ENCODE assay signal across 1 cellular context in the genomic region with DNA sequence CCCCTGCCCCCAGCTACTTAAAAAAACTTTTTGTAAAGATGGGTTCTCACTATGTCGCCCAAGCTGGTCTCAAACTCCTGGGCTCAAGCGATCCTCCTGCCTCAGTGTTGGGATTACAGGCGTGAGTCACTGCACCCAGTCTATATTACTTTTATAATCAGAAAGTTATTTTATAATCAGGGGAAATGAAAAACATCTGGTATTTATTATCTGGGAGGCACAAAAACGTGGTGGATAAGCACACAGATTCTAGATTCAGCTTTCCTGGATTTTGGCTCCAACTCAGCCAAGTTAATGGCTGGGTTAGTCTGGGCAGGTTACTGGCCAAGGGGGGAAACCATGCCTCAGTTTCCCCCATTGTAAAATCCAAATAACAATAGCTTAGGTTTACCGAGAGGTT.
TF ChIP-seq lines count a peak whose summit lies in the region.

No MANE protein-coding gene starts in this region.

TF ChIP-seq in WTC11, 78 proteins besides CTCF, POLR2A, EP300 and RAD21 (continued from another document):
- TF ChIP-seq, protein P1, sequence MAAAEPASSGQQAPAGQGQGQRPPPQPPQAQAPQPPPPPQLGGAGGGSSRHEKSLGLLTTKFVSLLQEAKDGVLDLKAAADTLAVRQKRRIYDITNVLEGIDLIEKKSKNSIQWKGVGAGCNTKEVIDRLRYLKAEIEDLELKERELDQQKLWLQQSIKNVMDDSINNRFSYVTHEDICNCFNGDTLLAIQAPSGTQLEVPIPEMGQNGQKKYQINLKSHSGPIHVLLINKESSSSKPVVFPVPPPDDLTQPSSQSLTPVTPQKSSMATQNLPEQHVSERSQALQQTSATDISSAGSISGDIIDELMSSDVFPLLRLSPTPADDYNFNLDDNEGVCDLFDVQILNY (CRISPR knock-in tag; IDR thresholded peaks at IDR 0.05) = no peak
- no peak for TF ChIP-seq ZNF219 (CRISPR knock-in tag; IDR thresholded peaks at IDR 0.05; ENCODE audit: borderline replicate concordance)
- no peak for TF ChIP-seq RORB (CRISPR knock-in tag; IDR thresholded peaks at IDR 0.05)
- TF ChIP-seq, protein P2, sequence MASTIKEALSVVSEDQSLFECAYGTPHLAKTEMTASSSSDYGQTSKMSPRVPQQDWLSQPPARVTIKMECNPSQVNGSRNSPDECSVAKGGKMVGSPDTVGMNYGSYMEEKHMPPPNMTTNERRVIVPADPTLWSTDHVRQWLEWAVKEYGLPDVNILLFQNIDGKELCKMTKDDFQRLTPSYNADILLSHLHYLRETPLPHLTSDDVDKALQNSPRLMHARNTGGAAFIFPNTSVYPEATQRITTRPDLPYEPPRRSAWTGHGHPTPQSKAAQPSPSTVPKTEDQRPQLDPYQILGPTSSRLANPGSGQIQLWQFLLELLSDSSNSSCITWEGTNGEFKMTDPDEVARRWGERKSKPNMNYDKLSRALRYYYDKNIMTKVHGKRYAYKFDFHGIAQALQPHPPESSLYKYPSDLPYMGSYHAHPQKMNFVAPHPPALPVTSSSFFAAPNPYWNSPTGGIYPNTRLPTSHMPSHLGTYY (CRISPR knock-in tag; IDR thresholded peaks at IDR 0.05) = no peak
